In genomic region chr5:95858023-95858461, GRCh38 we compare ENCODE assay signal across 8 cellular contexts. TPM values are rescaled to one million over a fixed set of nuclear protein-coding genes. Genes with fewer than 3 reads are reported as not detected.
A peak's percentile ranks its signal among the peaks of the same experiment; 100 is the strongest.
DNase-seq lines count a peak whose midpoint lies in the region; ATAC-seq lines count a peak whose summit lies in the region.

No MANE protein-coding gene starts in this region.

- H3K27me3 ChIP-seq in adipocyte (replicated peaks; ENCODE audit: control insufficient read depth, insufficient read depth, low read length) (no peaks in the 10 kb centered on the region), right cardiac atrium (ENCODE audit: control insufficient read depth, insufficient read depth) (no peaks in the 10 kb centered on the region), skeletal muscle satellite cell (ENCODE audit: control insufficient read depth, insufficient read depth, low read length) (no peaks in the 10 kb centered on the region)

- 37% methylated on average over 8 of the region's 8 CpGs for WGBS in right cardiac atrium

- H3K36me3 ChIP-seq in adipocyte (ENCODE audit: control insufficient read depth, insufficient read depth, low read length, severe bottlenecking) (no peaks in the 10 kb centered on the region), skeletal muscle satellite cell (ENCODE audit: insufficient read depth, low read length) (no peaks in the 10 kb centered on the region)

- peak overlapping the region; percentile 54 for H3K4me3 ChIP-seq in adipocyte (ENCODE audit: low read length)
- no peak overlapping the region for H3K4me3 ChIP-seq in right cardiac atrium (ENCODE audit: low read length)
- H3K4me3 ChIP-seq in skeletal muscle satellite cell (ENCODE audit: low read length) = peak overlapping the region; percentile 51

- intact Hi-C loops in right cardiac atrium (cut with DNase I) = loop anchor here (5.0 to 10.0 kb wide), 3 partner anchors 104 to 737 kb away; partner anchors contain the start of gene ELL2 (in 3 of the 4)

- H3K9me3 ChIP-seq in adipocyte (ENCODE audit: control insufficient read depth, low read length) (no peaks in the 10 kb centered on the region), right cardiac atrium (ENCODE audit: control insufficient read depth, low read length) (no peaks in the 10 kb centered on the region), skeletal muscle satellite cell (replicated peaks; ENCODE audit: low read length) (no peaks in the 10 kb centered on the region)

- DNase-seq in GM04504 (ENCODE audit: low read depth) (peak; percentile 94), adipocyte (ENCODE audit: low read depth) (peak; percentile 48), right cardiac atrium (peak; percentile 74 to 80 (median 79)), SW 1271 (lab: John Stamatoyannopoulos, UW) (no peak), SKM-1 (lab: John Stamatoyannopoulos, UW; ENCODE audit: unreplicated experiment) (no peak), NCI-H1048 (lab: John Stamatoyannopoulos, UW) (no peak)

- peak overlapping the region; percentile 85 for H3K9ac ChIP-seq in adipocyte (ENCODE audit: low read length)
- peak overlapping the region; percentile 88 for H3K9ac ChIP-seq in skeletal muscle satellite cell (ENCODE audit: low read depth, low read length)

- H3K4me1 ChIP-seq in adipocyte (ENCODE audit: control insufficient read depth, insufficient read depth, low read length) = peaks cover 73% of the 10 kb centered on the region
- peaks cover 12% of the 10 kb centered on the region for H3K4me1 ChIP-seq in right cardiac atrium (ENCODE audit: control insufficient read depth, insufficient read depth, low read length)
- peaks cover 57% of the 10 kb centered on the region for H3K4me1 ChIP-seq in skeletal muscle satellite cell (ENCODE audit: control insufficient read depth, insufficient read depth, low read length)

- ATAC-seq in right cardiac atrium = peak; percentile 40 to 47
- no peak for ATAC-seq in GM21423 (IDR thresholded peaks at IDR 0.05; ENCODE audit: unreplicated experiment)

- peak overlapping the region; percentile 90 for H3K27ac ChIP-seq in right cardiac atrium (ENCODE audit: low read length)

- peak overlapping the region; percentile 78 for H3K4me2 ChIP-seq in skeletal muscle satellite cell (ENCODE audit: low read length)

RNA-seq across cellular contexts. Expression of gene GLRX, which starts 35.5 kb away (rescaled TPM):
- total RNA-seq in right cardiac atrium = 10 to 100 TPM; 70.2 to 85.2 (median 79.4) TPM
- 192 TPM for polyA plus RNA-seq in right cardiac atrium
- total RNA-seq in skeletal muscle satellite cell (2012; rRNA removed) = 119 and 152 TPM in 2 replicates

Comparison
In these comparisons a context has a peak if more than half of its experiments do, and no peak if none do; other contexts are left out.
1. DNase-seq: peak in GM04504 (single experiment), adipocyte (single experiment) and right cardiac atrium (3 of 3); none in SW 1271 (0 of 2), SKM-1 (single experiment) and NCI-H1048 (single experiment).